Comparison of ENCODE assay signal across 27 cellular contexts in genomic region chr11:8286886-8287285, GRCh38. TPM values are rescaled to one million over a fixed set of nuclear protein-coding genes. Genes with fewer than 3 reads are reported as not detected.
"Had no signal": no experiment of that assay in that cellular context is flagged by ENCODE, and none has a peak within 500 bp of the region (broad histone marks: within the 10 kb centered on the region; RNA-seq: fewer than 3 reads in every experiment).

No MANE protein-coding gene starts in this region.

- H3K4me1 Mint-ChIP-seq: stimulated activated effector memory CD8-positive, alpha-beta T cell treated with anti-CD3 and anti-CD28 coated beads, Interleukin-12 subunit alpha, Interleukin-12 subunit beta, amount 100 ng/mL, for 72 hours had no signal

- H3K27ac Mint-ChIP-seq: nephron; stimulated activated effector memory CD8-positive, alpha-beta T cell treated with anti-CD3 and anti-CD28 coated beads, Interleukin-12 subunit alpha, Interleukin-12 subunit beta, amount 100 ng/mL, for 72 hours had no signal

- H3K36me3 Mint-ChIP-seq: stimulated activated effector memory CD8-positive, alpha-beta T cell treated with anti-CD3 and anti-CD28 coated beads, Interleukin-12 subunit alpha, Interleukin-12 subunit beta, amount 100 ng/mL, for 72 hours had no signal

- DNase-seq: effector memory CD4-positive, alpha-beta T cell; gastrocnemius medialis; heart right ventricle; hypothalamus; islet precursor cell; left lung; mesenchymal stem cell; midbrain; posterior cingulate gyrus; small intestine; stimulated activated CD4-positive, alpha-beta T cell treated with anti-CD3 and anti-CD28 coated beads, Interleukin-2, amount 100 ng/mL, for 48 hours; stimulated activated CD8-positive, alpha-beta memory T cell treated with anti-CD3 and anti-CD28 coated beads, Interleukin-4, amount 100 ng/mL, for 48 hours; stimulated activated naive CD8-positive, alpha-beta T cell treated with anti-CD3 and anti-CD28 coated beads, Interleukin-15, Interleukin-2, amounts not matched to agents 100 U/mL and 50 U/mL, for 24 hours; thyroid gland had no signal

- H3K9me3 Mint-ChIP-seq: nephron; stimulated activated effector memory CD8-positive, alpha-beta T cell treated with anti-CD3 and anti-CD28 coated beads, Interleukin-12 subunit alpha, Interleukin-12 subunit beta, amount 100 ng/mL, for 72 hours had no signal

- H3K27me3 ChIP-seq: gastrocnemius medialis, suprapubic skin, thyroid gland, upper lobe of left lung, vagina had no signal

- H3K27ac ChIP-seq: coronary artery, dorsolateral prefrontal cortex, gastrocnemius medialis, heart right ventricle, left lung, suprapubic skin, thyroid gland, upper lobe of left lung, vagina had no signal

- ATAC-seq: esophagus mucosa; gastrocnemius medialis; heart right ventricle; left lung; stimulated activated effector memory CD8-positive, alpha-beta T cell treated with anti-CD3 and anti-CD28 coated beads, Interleukin-12 subunit alpha, Interleukin-12 subunit beta, amount 100 ng/mL, for 72 hours; stimulated activated naive CD8-positive, alpha-beta T cell treated with anti-CD3 and anti-CD28 coated beads, Interleukin-15, Interleukin-2, amounts not matched to agents 100 U/mL and 50 U/mL, for 24 hours had no signal

- H3K36me3 ChIP-seq: gastrocnemius medialis, heart right ventricle, left lung, suprapubic skin, thyroid gland, upper lobe of left lung, vagina had no signal

- H3K9me3 ChIP-seq: gastrocnemius medialis, heart right ventricle, left lung, suprapubic skin, thyroid gland, upper lobe of left lung, vagina had no signal

- H3K4me3 ChIP-seq: coronary artery, dorsolateral prefrontal cortex, gastrocnemius medialis, heart right ventricle, left lung, lung, suprapubic skin, thyroid gland, upper lobe of left lung, vagina had no signal

- H3K4me1 ChIP-seq: left lung had no signal

- H3K4me3 Mint-ChIP-seq: nephron; stimulated activated effector memory CD8-positive, alpha-beta T cell treated with anti-CD3 and anti-CD28 coated beads, Interleukin-12 subunit alpha, Interleukin-12 subunit beta, amount 100 ng/mL, for 72 hours had no signal

- FAIRE-seq: endometrium, small intestine had no signal

RNA-seq across cellular contexts. Expression of gene LMO1, which starts 23.2 kb away (rescaled TPM):
- total RNA-seq: esophagus mucosa, fibroblast of lung, left lung, omental fat pad, pulmonary artery endothelial cell, vagina had no signal
- polyA plus RNA-seq: fibroblast of lung, lung, small intestine had no signal
